In the genomic region with DNA sequence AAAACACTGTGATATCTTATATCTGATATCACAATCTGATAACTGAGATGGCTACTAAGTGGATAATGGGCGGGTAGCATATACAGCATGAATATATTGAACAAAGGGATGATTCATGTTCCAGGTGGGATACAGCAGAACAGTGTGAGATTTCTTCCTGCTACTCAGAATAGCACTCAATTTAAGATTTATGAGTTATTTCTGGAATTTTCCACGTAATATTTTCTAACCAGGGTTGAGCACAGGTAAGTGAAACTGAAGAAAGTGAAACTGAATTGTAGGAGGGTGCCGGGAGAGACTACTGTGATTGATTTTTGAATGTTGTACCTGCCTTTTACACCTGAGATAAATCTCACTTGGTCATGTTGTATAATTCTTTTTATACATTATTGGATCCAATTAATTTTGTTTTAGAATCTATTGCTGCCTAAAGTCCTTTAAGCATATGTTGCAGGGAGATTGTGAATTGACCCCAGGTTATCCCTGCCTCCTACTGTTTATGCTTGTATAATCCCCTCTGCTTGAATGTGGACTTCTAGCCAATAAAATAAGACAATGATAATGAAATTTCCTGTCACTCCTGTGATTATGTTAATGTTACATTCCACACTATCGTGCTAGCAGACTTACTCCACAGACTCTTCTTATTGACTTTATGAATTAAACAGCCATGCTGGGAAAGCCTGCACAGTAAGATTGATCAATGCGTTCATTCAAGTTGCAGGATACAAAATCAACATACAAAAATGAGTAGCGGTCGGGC, we compare ENCODE assay signal across 29 cellular contexts.
A peak's percentile ranks its signal among the peaks of the same experiment; 100 is the strongest.
DNase-seq lines count a peak whose midpoint lies in the region; ATAC-seq and TF ChIP-seq lines count a peak whose summit lies in the region.
"Had no signal": no experiment of that assay in that cellular context is flagged by ENCODE, and none has a peak within 500 bp of the region (broad histone marks: within the 10 kb centered on the region; RNA-seq: fewer than 3 reads in every experiment).

No MANE protein-coding gene starts in this region.

- H3K9me3 ChIP-seq in endocrine pancreas (ENCODE audit: control insufficient read depth, low read length) (no peaks in the 10 kb centered on the region), mucosa of rectum (ENCODE audit: control insufficient read depth in 2 of 2, low read length in 2 of 2) (no peaks in the 10 kb centered on the region), neuronal stem cell (replicated peaks in 1 of 2; ENCODE audit: control insufficient read depth in 2 of 2, insufficient read depth in 1 of 2, low read depth in 1 of 2, low read length in 2 of 2) (peaks cover 0 to 1% of the 10 kb centered on the region in 2 donors)
- H3K9me3 ChIP-seq: A549, colonic mucosa, gastroesophageal sphincter had no signal

- H3K4me3 ChIP-seq in endocrine pancreas (ENCODE audit: control insufficient read depth, insufficient read depth, low read length) (peak overlapping the region; percentile 76), mucosa of rectum (ENCODE audit: low read length in 2 of 2) (peak overlapping the region; percentile 49 to 51), neuronal stem cell (ENCODE audit: low read length in 2 of 2) (no peak overlapping the region)
- H3K4me3 ChIP-seq: A549, colonic mucosa, gastroesophageal sphincter, lung, SK-N-MC had no signal

- H3K36me3 Mint-ChIP-seq in Calu3 (ENCODE audit: insufficient read depth, unreplicated experiment): no peaks in the 10 kb centered on the region
- H3K36me3 Mint-ChIP-seq: immature natural killer cell; stimulated activated effector memory CD8-positive, alpha-beta T cell treated with anti-CD3 and anti-CD28 coated beads, Interleukin-12 subunit alpha, Interleukin-12 subunit beta, amount 100 ng/mL, for 72 hours had no signal

- no peaks in the 10 kb centered on the region for H3K79me1 ChIP-seq in neuronal stem cell (ENCODE audit: low read depth, low read length)

- peaks cover 23% of the 10 kb centered on the region for H3K4me1 Mint-ChIP-seq in Calu3 (ENCODE audit: low read depth, unreplicated experiment)
- H3K4me1 Mint-ChIP-seq: activated CD4-positive, alpha-beta T cell treated with anti-CD3 and anti-CD28 coated beads, Interleukin-2, amount 10 ng/mL, durations not matched to agents 24 days and 14 days; B cell; endodermal cell; immature natural killer cell; stimulated activated effector memory CD8-positive, alpha-beta T cell treated with anti-CD3 and anti-CD28 coated beads, Interleukin-12 subunit alpha, Interleukin-12 subunit beta, amount 100 ng/mL, for 72 hours had no signal

- H2AK5ac ChIP-seq in neuronal stem cell (ENCODE audit: low read depth, low read length): no peak overlapping the region

- CTCF ChIA-PET in Calu3 (lab: Charles Lee): no interaction called here

- no peaks in the 10 kb centered on the region for H3K27me3 Mint-ChIP-seq in Calu3 (ENCODE audit: unreplicated experiment)

- no peak overlapping the region for H3K4me2 ChIP-seq in neuronal stem cell (ENCODE audit: insufficient read depth, low read length, poor library complexity, severe bottlenecking)
- H3K4me2 ChIP-seq: A549 had no signal

- no peak overlapping the region for H3K23ac ChIP-seq in neuronal stem cell (ENCODE audit: low read depth, low read length, poor library complexity)

- no peak for TF ChIP-seq CTCF in Calu3 (IDR thresholded peaks at IDR 0.05; ENCODE audit: unreplicated experiment)

- no peaks in the 10 kb centered on the region for H3K27me3 ChIP-seq in endocrine pancreas (ENCODE audit: control insufficient read depth, insufficient read depth, low read length)
- no peaks in the 10 kb centered on the region for H3K27me3 ChIP-seq in mucosa of rectum (ENCODE audit: control insufficient read depth in 2 of 2, insufficient read depth in 2 of 2, low read length in 2 of 2)
- H3K27me3 ChIP-seq in neuronal stem cell (ENCODE audit: control insufficient read depth in 3 of 3, insufficient read depth in 3 of 3, low read depth in 1 of 3, low read length in 3 of 3): no peaks in the 10 kb centered on the region
- H3K27me3 ChIP-seq: colonic mucosa, gastroesophageal sphincter had no signal

- H3K4ac ChIP-seq in neuronal stem cell (ENCODE audit: low read length): no peak overlapping the region

- H2BK12ac ChIP-seq in neuronal stem cell (ENCODE audit: low read length): no peak overlapping the region

- H3K18ac ChIP-seq in neuronal stem cell (ENCODE audit: low read length): no peak overlapping the region

- H3K9me3 Mint-ChIP-seq in Calu3 (ENCODE audit: low read depth, unreplicated experiment): no peaks in the 10 kb centered on the region
- H3K9me3 Mint-ChIP-seq: activated CD4-positive, alpha-beta T cell treated with anti-CD3 and anti-CD28 coated beads, Interleukin-2, amount 10 ng/mL, durations not matched to agents 24 days and 14 days; activated naive CD4-positive, alpha-beta T cell treated with anti-CD3 and anti-CD28 coated beads for 36 hours; activated T-cell treated with anti-CD3 and anti-CD28 coated beads, Interleukin-2, amount 50 U/mL, for 72 hours; endodermal cell; H9; stimulated activated effector memory CD8-positive, alpha-beta T cell treated with anti-CD3 and anti-CD28 coated beads, Interleukin-12 subunit alpha, Interleukin-12 subunit beta, amount 100 ng/mL, for 72 hours; T-helper 1 cell treated with Interleukin-12 subunit alpha and Interleukin-12 subunit beta and Interleukin-4 antibody, amounts not matched to agents 30 μg/mL and 1 μg/mL, for 36 hours had no signal

- DNase-seq in Calu3 (peak; percentile 16), NCI-H748 (lab: John Stamatoyannopoulos, UW; ENCODE audit: unreplicated experiment) (peak; percentile 39), posterior cingulate gyrus (no peak), neuronal stem cell (ENCODE audit: low spot score) (no peak)
- DNase-seq: activated CD4-positive, alpha-beta T cell treated with anti-CD3 and anti-CD28 coated beads, Interleukin-2, amount 10 ng/mL, durations not matched to agents 24 days and 14 days; activated naive CD4-positive, alpha-beta T cell treated with anti-CD3 and anti-CD28 coated beads for 36 hours; activated T-cell treated with anti-CD3 and anti-CD28 coated beads, Interleukin-2, amount 50 U/mL, for 72 hours; colonic mucosa; DMS79; endodermal cell; GF-D8; H9; hippocampal formation; immature natural killer cell; NCI-H2107; NCI-H446 treated with DMSO at 0.1 percent for 48 hours; stimulated activated CD4-positive, alpha-beta T cell treated with anti-CD3 and anti-CD28 coated beads, Interleukin-2, amount 100 ng/mL, for 48 hours had no signal

- no CpG with 5 or more reads among the region's 7 CpGs for WGBS in neuronal stem cell (ENCODE audit: extremely low coverage in 2 of 2, insufficient read length in 2 of 2, insufficient replicate concordance in 1 of 2), 2 donors

- H3K27ac ChIP-seq in mucosa of rectum (ENCODE audit: low read depth in 2 of 2, low read length in 2 of 2) (no peak overlapping the region), neuronal stem cell (replicated peaks; ENCODE audit: low read length) (no peak overlapping the region)
- H3K27ac ChIP-seq: A549, colonic mucosa, gastroesophageal sphincter, RWPE1, SK-N-MC had no signal

- no peak overlapping the region for H2AFZ ChIP-seq in neuronal stem cell (ENCODE audit: low read length)

- no peak overlapping the region for H4K8ac ChIP-seq in neuronal stem cell (ENCODE audit: low read depth, low read length)

- H2BK5ac ChIP-seq in neuronal stem cell (ENCODE audit: low read length): no peak overlapping the region

- H3K4me3 Mint-ChIP-seq in Calu3 (ENCODE audit: low read depth, unreplicated experiment): peak overlapping the region; percentile 54
- H3K4me3 Mint-ChIP-seq: activated CD4-positive, alpha-beta T cell treated with anti-CD3 and anti-CD28 coated beads, Interleukin-2, amount 10 ng/mL, durations not matched to agents 24 days and 14 days; activated naive CD4-positive, alpha-beta T cell treated with anti-CD3 and anti-CD28 coated beads for 36 hours; activated T-cell treated with anti-CD3 and anti-CD28 coated beads, Interleukin-2, amount 50 U/mL, for 72 hours; B cell; endodermal cell; H9; immature natural killer cell; stimulated activated effector memory CD8-positive, alpha-beta T cell treated with anti-CD3 and anti-CD28 coated beads, Interleukin-12 subunit alpha, Interleukin-12 subunit beta, amount 100 ng/mL, for 72 hours; T-helper 1 cell treated with Interleukin-12 subunit alpha and Interleukin-12 subunit beta and Interleukin-4 antibody, amounts not matched to agents 30 μg/mL and 1 μg/mL, for 36 hours had no signal

- H3K14ac ChIP-seq in neuronal stem cell (ENCODE audit: low read length): no peak overlapping the region

- no peak overlapping the region for H4K91ac ChIP-seq in neuronal stem cell (ENCODE audit: low read depth, low read length, poor library complexity)

- H2BK120ac ChIP-seq in neuronal stem cell (ENCODE audit: low read depth, low read length): no peak overlapping the region

- H3K9ac ChIP-seq in endocrine pancreas (ENCODE audit: control insufficient read depth, insufficient read depth, low read length): no peak overlapping the region
- H3K9ac ChIP-seq in mucosa of rectum (ENCODE audit: low read depth in 1 of 2, low read length in 2 of 2): no peak overlapping the region
- H3K9ac ChIP-seq in neuronal stem cell (ENCODE audit: low read depth, low read length, poor library complexity): no peak overlapping the region

- intact Hi-C loops in Calu3 (cut with micrococcal nuclease; ENCODE audit: unreplicated experiment): loop anchor here (5.0 kb wide), 2 partner anchors 47 to 67 kb away; a partner anchor contains a TSS
- intact Hi-C loops in posterior cingulate gyrus (cut with DNase I): no loop called here

- no TSS peak for BruUV-seq in Calu3 (replicated peaks; lab: Mats Ljungman, UMichigan)

- no peak for ATAC-seq in HG02642 (IDR thresholded peaks at IDR 0.05; ENCODE audit: poor library complexity, unreplicated experiment)
- ATAC-seq in GM21381 (IDR thresholded peaks at IDR 0.05; ENCODE audit: unreplicated experiment): no peak
- ATAC-seq: A549; activated T-cell treated with anti-CD3 and anti-CD28 coated beads, Interleukin-2, amount 50 U/mL, for 72 hours; gastroesophageal sphincter; stimulated activated effector memory CD8-positive, alpha-beta T cell treated with anti-CD3 and anti-CD28 coated beads, Interleukin-12 subunit alpha, Interleukin-12 subunit beta, amount 100 ng/mL, for 72 hours had no signal

- no peaks in the 10 kb centered on the region for H3K36me3 ChIP-seq in endocrine pancreas (ENCODE audit: control insufficient read depth, insufficient read depth, low read length)
- H3K36me3 ChIP-seq in mucosa of rectum (ENCODE audit: control insufficient read depth in 2 of 2, insufficient read depth in 2 of 2, low read length in 2 of 2): no peaks in the 10 kb centered on the region
- H3K36me3 ChIP-seq in neuronal stem cell (replicated peaks in 1 of 2; ENCODE audit: control insufficient read depth in 2 of 2, insufficient read depth in 2 of 2, low read length in 2 of 2): no peaks in the 10 kb centered on the region
- H3K36me3 ChIP-seq: colonic mucosa, gastroesophageal sphincter had no signal

- H3K4me1 ChIP-seq in endocrine pancreas (ENCODE audit: control insufficient read depth, insufficient read depth, low read length) (no peaks in the 10 kb centered on the region), mucosa of rectum (ENCODE audit: control insufficient read depth in 2 of 2, insufficient read depth in 2 of 2, low read length in 2 of 2) (peaks cover 0 to 8% of the 10 kb centered on the region in 2 donors), neuronal stem cell (ENCODE audit: control insufficient read depth in 2 of 2, insufficient read depth in 1 of 2, low read depth in 1 of 2, low read length in 2 of 2) (no peaks in the 10 kb centered on the region)
- H3K4me1 ChIP-seq: A549, colonic mucosa, gastroesophageal sphincter had no signal

- H3K27ac Mint-ChIP-seq in Calu3 (ENCODE audit: unreplicated experiment): peak overlapping the region; percentile 11
- H3K27ac Mint-ChIP-seq: activated CD4-positive, alpha-beta T cell treated with anti-CD3 and anti-CD28 coated beads, Interleukin-2, amount 10 ng/mL, durations not matched to agents 24 days and 14 days; activated naive CD4-positive, alpha-beta T cell treated with anti-CD3 and anti-CD28 coated beads for 36 hours; activated T-cell treated with anti-CD3 and anti-CD28 coated beads, Interleukin-2, amount 50 U/mL, for 72 hours; B cell; endodermal cell; H9; immature natural killer cell; stimulated activated effector memory CD8-positive, alpha-beta T cell treated with anti-CD3 and anti-CD28 coated beads, Interleukin-12 subunit alpha, Interleukin-12 subunit beta, amount 100 ng/mL, for 72 hours; T-helper 1 cell treated with Interleukin-12 subunit alpha and Interleukin-12 subunit beta and Interleukin-4 antibody, amounts not matched to agents 30 μg/mL and 1 μg/mL, for 36 hours had no signal

- H2BK15ac ChIP-seq in neuronal stem cell (ENCODE audit: low read length): no peak overlapping the region

Comparison
In these comparisons a context has a peak if more than half of its experiments do, and no peak if none do; other contexts are left out.
1. DNase-seq: peak in Calu3 (single experiment) and NCI-H748 (single experiment); none in posterior cingulate gyrus (0 of 10) and neuronal stem cell (single experiment).
2. H3K4me3 ChIP-seq: peak in endocrine pancreas (single experiment) and mucosa of rectum (2 of 2); none in neuronal stem cell (0 of 2).